In the genomic region with DNA sequence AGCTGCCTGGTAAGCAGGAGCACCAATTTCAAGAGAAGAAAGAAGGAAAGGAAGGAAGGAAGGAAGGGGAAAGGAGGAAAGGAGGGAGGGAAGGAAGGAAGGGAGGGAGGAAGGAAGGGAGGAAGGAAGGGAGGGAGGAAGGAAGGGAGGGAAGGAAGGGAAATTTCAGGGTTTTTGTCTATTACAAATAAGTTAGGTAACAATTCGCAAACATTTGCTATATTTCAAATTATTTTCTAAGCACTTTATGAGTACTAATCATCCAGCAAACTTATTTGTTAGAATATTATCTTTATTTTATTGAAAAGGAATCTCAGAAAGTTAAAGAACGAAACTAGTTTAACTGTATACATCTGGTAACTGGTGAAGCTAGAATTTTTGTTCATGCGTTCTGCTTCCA, we compare ENCODE assay signal across 29 cellular contexts.
"Had no signal": no experiment of that assay in that cellular context is flagged by ENCODE, and none has a peak within 500 bp of the region (broad histone marks: within the 10 kb centered on the region; RNA-seq: fewer than 3 reads in every experiment).

No MANE protein-coding gene starts in this region.

- ATAC-seq: activated CD4-positive, CD25-positive, alpha-beta regulatory T cell treated with anti-CD3 and anti-CD28 coated beads, Interleukin-2, amount 50 U/mL, for 24 hours; activated CD8-positive, alpha-beta T cell treated with anti-CD3 and anti-CD28 coated beads for 36 hours; activated T-cell treated with anti-CD3 and anti-CD28 coated beads, Interleukin-2, amount 50 U/mL, for 4 hours; activated T-helper 17 cell treated with anti-CD3 and anti-CD28 coated beads, Interleukin-2, amount 50 U/mL, for 72 hours; effector memory CD8-positive, alpha-beta T cell; foreskin keratinocyte; gastrocnemius medialis; heart right ventricle; T-helper 17 cell had no signal

- H3K9me3 ChIP-seq: esophagus muscularis mucosa, gastrocnemius medialis had no signal

- H3K4me1 ChIP-seq: esophagus muscularis mucosa, foreskin keratinocyte, gastrocnemius medialis, heart right ventricle had no signal

- H3K27ac ChIP-seq: brain microvascular endothelial cell, coronary artery, esophagus muscularis mucosa, foreskin keratinocyte, gastrocnemius medialis, heart right ventricle, WERI-Rb-1 had no signal

- H3K4me3 ChIP-seq: coronary artery, esophagus muscularis mucosa, gastrocnemius medialis, heart right ventricle had no signal

- DNase-seq: activated B cell treated with CpG ODN at 0.5 μM for 24 hours; activated CD4-positive, alpha-beta T cell treated with anti-CD3 and anti-CD28 coated beads for 48 hours; activated CD4-positive, alpha-beta T cell treated with anti-CD3 and anti-CD28 coated beads, Interleukin-2, amount 50 U/mL, for 1 hour; activated CD4-positive, alpha-beta T cell treated with anti-CD3 and anti-CD28 coated beads, Interleukin-2, amount 50 U/mL, for 48 hours; activated CD8-positive, alpha-beta memory T cell treated with anti-CD3 and anti-CD28 coated beads for 24 hours; activated CD8-positive, alpha-beta T cell treated with anti-CD3 and anti-CD28 coated beads for 36 hours; activated effector memory CD4-positive, alpha-beta T cell treated with Interleukin-2 at 50 U/mL for 16 hours; activated gamma-delta T cell treated with Interleukin-2 at 50 U/mL for 16 hours; activated naive CD4-positive, alpha-beta T cell treated with anti-CD3 and anti-CD28 coated beads, Interleukin-2, amount 50 U/mL, for 16 hours; activated naive CD4-positive, alpha-beta T cell treated with Interleukin-2 at 50 U/mL for 16 hours; activated T-cell treated with anti-CD3 and anti-CD28 coated beads, Interleukin-2, amount 50 U/mL, for 4 hours; amniotic stem cell; anterior cingulate cortex; brain microvascular endothelial cell; effector CD4-positive, alpha-beta T cell; effector memory CD8-positive, alpha-beta T cell; erythroblast; foreskin keratinocyte; gastrocnemius medialis; heart right ventricle; T-helper 17 cell; T1000; WERI-Rb-1 had no signal

- FAIRE-seq: astrocyte, bronchial epithelial cell had no signal

- H3K27me3 ChIP-seq: brain microvascular endothelial cell, esophagus muscularis mucosa, foreskin keratinocyte, gastrocnemius medialis, heart right ventricle had no signal

- H3K36me3 ChIP-seq: brain microvascular endothelial cell, esophagus muscularis mucosa, gastrocnemius medialis, heart right ventricle, WERI-Rb-1 had no signal
